Comparison of ENCODE assay signal across 19 cellular contexts in genomic region chr2:217743980-217744761, GRCh38.
DNase-seq lines count a peak whose midpoint lies in the region; ATAC-seq and TF ChIP-seq lines count a peak whose summit lies in the region.
"Had no signal": no experiment of that assay in that cellular context is flagged by ENCODE, and none has a peak within 500 bp of the region (broad histone marks: within the 10 kb centered on the region; RNA-seq: fewer than 3 reads in every experiment).

No MANE protein-coding gene starts in this region.

- H3K4me3 ChIP-seq in right cardiac atrium (ENCODE audit: low read length) (no peak overlapping the region), stomach smooth muscle (ENCODE audit: low read length in 2 of 2) (no peak overlapping the region), smooth muscle cell (no peak overlapping the region)
- H3K4me3 ChIP-seq: pancreas, spleen, upper lobe of left lung had no signal

- no peak for TF ChIP-seq CTCF in smooth muscle cell (IDR thresholded peaks at IDR 0.05; ENCODE audit: borderline replicate concordance, insufficient read depth, poor library complexity, severe bottlenecking)

- H3F3A ChIP-seq in smooth muscle cell (ENCODE audit: low read depth): no peaks in the 10 kb centered on the region

- no peaks in the 10 kb centered on the region for H3K9me3 ChIP-seq in right cardiac atrium (ENCODE audit: control insufficient read depth, low read length)
- peaks cover 0 to 4% of the 10 kb centered on the region in 2 donors for H3K9me3 ChIP-seq in stomach smooth muscle (ENCODE audit: control insufficient read depth in 2 of 2, low read length in 2 of 2)
- H3K9me3 ChIP-seq in smooth muscle cell (replicated peaks; ENCODE audit: low read depth): no peaks in the 10 kb centered on the region
- H3K9me3 ChIP-seq: pancreas, spleen, upper lobe of left lung had no signal

- peaks cover 6% of the 10 kb centered on the region for H3K27me3 Mint-ChIP-seq in dendritic cell treated with granulocyte-macrophage colony-stimulating factor and Interleukin-4, amounts not matched to agents 40 ng/mL and 50 ng/mL, for 4 days
- H3K27me3 Mint-ChIP-seq: activated naive CD8-positive, alpha-beta T cell treated with anti-CD3 and anti-CD28 coated beads, Interleukin-2, amount 50 U/mL, for 24 hours had no signal

- H3K4me3 Mint-ChIP-seq in dendritic cell treated with granulocyte-macrophage colony-stimulating factor and Interleukin-4, amounts not matched to agents 40 ng/mL and 50 ng/mL, for 4 days: no peak overlapping the region
- H3K4me3 Mint-ChIP-seq: activated CD4-positive, alpha-beta memory T cell treated with anti-CD3 and anti-CD28 coated beads, Interleukin-2, amount 10 ng/mL, durations not matched to agents 7 days and 5 days; activated naive CD8-positive, alpha-beta T cell treated with anti-CD3 and anti-CD28 coated beads, Interleukin-2, amount 50 U/mL, for 24 hours; activated T-helper 1 cell treated with anti-CD3 and anti-CD28 coated beads, Interleukin-12 subunit alpha, Interleukin-12 subunit beta, Interleukin-2, Interleukin-4 antibody, amounts not matched to agents 30 ng/mL and 10 ng/mL and 1 ng/mL, durations not matched to agents 14 hours and 24 hours and 36 hours had no signal

- H3K4me1 Mint-ChIP-seq in dendritic cell treated with granulocyte-macrophage colony-stimulating factor and Interleukin-4, amounts not matched to agents 40 ng/mL and 50 ng/mL, for 4 days (ENCODE audit: low read depth): peaks cover 27% of the 10 kb centered on the region
- H3K4me1 Mint-ChIP-seq: activated CD4-positive, alpha-beta memory T cell treated with anti-CD3 and anti-CD28 coated beads, Interleukin-2, amount 10 ng/mL, durations not matched to agents 7 days and 5 days had no signal

- peak overlapping the region; percentile 94 for H3K27ac Mint-ChIP-seq in dendritic cell treated with granulocyte-macrophage colony-stimulating factor and Interleukin-4, amounts not matched to agents 40 ng/mL and 50 ng/mL, for 4 days
- H3K27ac Mint-ChIP-seq: activated CD4-positive, alpha-beta memory T cell treated with anti-CD3 and anti-CD28 coated beads, Interleukin-2, amount 10 ng/mL, durations not matched to agents 7 days and 5 days; activated naive CD8-positive, alpha-beta T cell treated with anti-CD3 and anti-CD28 coated beads, Interleukin-2, amount 50 U/mL, for 24 hours; activated T-helper 1 cell treated with anti-CD3 and anti-CD28 coated beads, Interleukin-12 subunit alpha, Interleukin-12 subunit beta, Interleukin-2, Interleukin-4 antibody, amounts not matched to agents 30 ng/mL and 10 ng/mL and 1 ng/mL, durations not matched to agents 14 hours and 24 hours and 36 hours had no signal

- no peaks in the 10 kb centered on the region for H3K36me3 Mint-ChIP-seq in dendritic cell treated with granulocyte-macrophage colony-stimulating factor and Interleukin-4, amounts not matched to agents 40 ng/mL and 50 ng/mL, for 4 days (ENCODE audit: low read depth)

- DNase-seq in NCI-H1694 treated with DMSO at 0.1 percent for 48 hours (lab: John Stamatoyannopoulos, UW) (peak; percentile 76), right cardiac atrium (peak in 2 of 3 donors; percentile 70 to 72), A172 (ENCODE audit: low spot score) (no peak), smooth muscle cell (lab: John Stamatoyannopoulos, UW; ENCODE audit: unreplicated experiment) (no peak), NCI-H345 treated with DMSO at 0.1 percent for 48 hours (lab: John Stamatoyannopoulos, UW; ENCODE audit: unreplicated experiment) (no peak)
- DNase-seq in activated CD4-positive, alpha-beta T cell treated with anti-CD3 and anti-CD28 coated beads, Interleukin-2, amount 50 U/mL, for 48 hours: no peak
- DNase-seq: activated CD4-positive, alpha-beta memory T cell treated with anti-CD3 and anti-CD28 coated beads, Interleukin-2, amount 10 ng/mL, durations not matched to agents 7 days and 5 days; activated naive CD8-positive, alpha-beta T cell treated with anti-CD3 and anti-CD28 coated beads, Interleukin-2, amount 50 U/mL, for 24 hours; DMS53; effector memory CD4-positive, alpha-beta T cell; KBM-7; left colon; NCI-H1105; pancreas; spleen; upper lobe of left lung had no signal

- H3K9me3 Mint-ChIP-seq in dendritic cell treated with granulocyte-macrophage colony-stimulating factor and Interleukin-4, amounts not matched to agents 40 ng/mL and 50 ng/mL, for 4 days: no peaks in the 10 kb centered on the region
- H3K9me3 Mint-ChIP-seq: activated CD4-positive, alpha-beta memory T cell treated with anti-CD3 and anti-CD28 coated beads, Interleukin-2, amount 10 ng/mL, durations not matched to agents 7 days and 5 days; activated naive CD8-positive, alpha-beta T cell treated with anti-CD3 and anti-CD28 coated beads, Interleukin-2, amount 50 U/mL, for 24 hours; activated T-helper 1 cell treated with anti-CD3 and anti-CD28 coated beads, Interleukin-12 subunit alpha, Interleukin-12 subunit beta, Interleukin-2, Interleukin-4 antibody, amounts not matched to agents 30 ng/mL and 10 ng/mL and 1 ng/mL, durations not matched to agents 14 hours and 24 hours and 36 hours had no signal

- intact Hi-C loops in dendritic cell treated with granulocyte-macrophage colony-stimulating factor and Interleukin-4, amounts not matched to agents 40 ng/mL and 50 ng/mL, for 4 days (cut with micrococcal nuclease): no loop called here
- intact Hi-C loops in right cardiac atrium (cut with DNase I): no loop called here

- H3K27me3 ChIP-seq in right cardiac atrium (ENCODE audit: control insufficient read depth, insufficient read depth) (no peaks in the 10 kb centered on the region), stomach smooth muscle (ENCODE audit: control insufficient read depth in 1 of 2, insufficient read depth in 2 of 2, low read length in 2 of 2) (no peaks in the 10 kb centered on the region), smooth muscle cell (ENCODE audit: low read depth) (no peaks in the 10 kb centered on the region)
- H3K27me3 ChIP-seq: pancreas, spleen, upper lobe of left lung had no signal

- no peak overlapping the region for H3K9ac ChIP-seq in stomach smooth muscle (ENCODE audit: low read length in 2 of 2)
- no peak overlapping the region for H3K9ac ChIP-seq in smooth muscle cell (ENCODE audit: low read depth)

- no peaks in the 10 kb centered on the region for H4K20me1 ChIP-seq in smooth muscle cell (ENCODE audit: low read depth)

- no peak overlapping the region for H2AFZ ChIP-seq in smooth muscle cell (ENCODE audit: low read depth)

- H3K36me3 ChIP-seq in stomach smooth muscle (ENCODE audit: control insufficient read depth in 2 of 2, insufficient read depth in 2 of 2, low read length in 2 of 2) (peaks cover 6 to 7% of the 10 kb centered on the region in 2 donors), smooth muscle cell (ENCODE audit: low read depth) (no peaks in the 10 kb centered on the region)
- H3K36me3 ChIP-seq: pancreas, spleen, upper lobe of left lung had no signal

- H3K27ac ChIP-seq in right cardiac atrium (ENCODE audit: low read length) (no peak overlapping the region), stomach smooth muscle (ENCODE audit: low read length) (peak overlapping the region; percentile 31), smooth muscle cell (ENCODE audit: low read depth) (no peak overlapping the region)
- H3K27ac ChIP-seq: pancreas, upper lobe of left lung had no signal

- WGBS in right cardiac atrium: 60% methylated on average over 6 of the region's 6 CpGs
- WGBS in smooth muscle cell (ENCODE audit: low lambda C conversion rate): 96% methylated on average over 6 of the region's 6 CpGs

- peaks cover 4% of the 10 kb centered on the region for H3K4me1 ChIP-seq in right cardiac atrium (ENCODE audit: control insufficient read depth, insufficient read depth, low read length)
- peaks cover 31% of the 10 kb centered on the region for H3K4me1 ChIP-seq in stomach smooth muscle (ENCODE audit: control insufficient read depth, insufficient read depth, low read length)
- no peaks in the 10 kb centered on the region for H3K4me1 ChIP-seq in smooth muscle cell (ENCODE audit: low read depth)
- H3K4me1 ChIP-seq: pancreas, upper lobe of left lung had no signal

- peak; percentile 12 to 42 for ATAC-seq in right cardiac atrium
- ATAC-seq: activated naive CD8-positive, alpha-beta T cell treated with anti-CD3 and anti-CD28 coated beads, Interleukin-2, amount 50 U/mL, for 24 hours; left colon; pancreas had no signal

- H3K79me2 ChIP-seq in smooth muscle cell (ENCODE audit: low read depth): no peaks in the 10 kb centered on the region

- no peak overlapping the region for H3K4me2 ChIP-seq in smooth muscle cell

Comparison
In these comparisons a context has a peak if more than half of its experiments do, and no peak if none do; other contexts are left out.
1. DNase-seq: peak in NCI-H1694 treated with DMSO at 0.1 percent for 48 hours (single experiment) and right cardiac atrium (2 of 3); none in A172 (single experiment), activated CD4-positive, alpha-beta T cell treated with anti-CD3 and anti-CD28 coated beads, Interleukin-2, amount 50 U/mL, for 48 hours (0 of 2), smooth muscle cell (single experiment) and NCI-H345 treated with DMSO at 0.1 percent for 48 hours (single experiment).